12 cellular contexts compared by ENCODE assay signal in genomic region chr20:46893877-46894578, GRCh38. TPM values are rescaled to one million over a fixed set of nuclear protein-coding genes. Genes with fewer than 3 reads are reported as not detected.
A peak's percentile ranks its signal among the peaks of the same experiment; 100 is the strongest.
DNase-seq lines count a peak whose midpoint lies in the region; ATAC-seq and TF ChIP-seq lines count a peak whose summit lies in the region.
"Had no signal": no experiment of that assay in that cellular context is flagged by ENCODE, and none has a peak within 500 bp of the region (broad histone marks: within the 10 kb centered on the region; RNA-seq: fewer than 3 reads in every experiment).

No MANE protein-coding gene starts in this region.

- CTCF ChIA-PET in Caco-2 (lab: Charles Lee), result no interaction called here

- H3K27ac ChIP-seq in endodermal cell (ENCODE audit: low read depth, low read length), result no peak overlapping the region
- no peak overlapping the region for H3K27ac ChIP-seq in psoas muscle

- TF ChIP-seq CTCF in Caco-2 (IDR thresholded peaks at IDR 0.05; ENCODE audit: insufficient read depth in 1 of 2, low read depth in 1 of 2, low read length in 1 of 2, severe bottlenecking in 1 of 2, unreplicated experiment in 1 of 2) (no peak), LNCaP clone FGC (IDR thresholded peaks at IDR 0.05; ENCODE audit: control insufficient read depth, extremely low read depth, insufficient read depth) (no peak), endodermal cell (conservative IDR thresholded peaks at IDR 0.05) (no peak), psoas muscle (IDR thresholded peaks at IDR 0.05) (no peak)

- H3K9me3 ChIP-seq in Caco-2, result 0 out of 2 replicates have a peak, but pooled peaks cover 8% of the 10 kb centered on the region
- peaks cover 8% of the 10 kb centered on the region for H3K9me3 ChIP-seq in endodermal cell (ENCODE audit: control insufficient read depth, low read length)
- peaks cover 8% of the 10 kb centered on the region for H3K9me3 ChIP-seq in psoas muscle

- H3K4me3 ChIP-seq in Caco-2 (ENCODE audit: low read depth, low read length) (no peak overlapping the region), LNCaP clone FGC (ENCODE audit: low read depth, low read length) (peak overlapping the region; percentile 33), endodermal cell (ENCODE audit: low read length) (peak overlapping the region; percentile 73), psoas muscle (peak overlapping the region; percentile 58)

- peaks cover 15% of the 10 kb centered on the region for H3K27me3 ChIP-seq in Caco-2 (replicated peaks; ENCODE audit: control insufficient read depth, insufficient read depth, low read length)
- H3K27me3 ChIP-seq in endodermal cell (ENCODE audit: control insufficient read depth, insufficient read depth, low read length, poor library complexity, severe bottlenecking), result peaks cover 13% of the 10 kb centered on the region
- peaks cover 6 to 39% (median 14%) of the 10 kb centered on the region in 3 donors for H3K27me3 ChIP-seq in psoas muscle (ENCODE audit: insufficient read depth in 3 of 3, low read length in 2 of 3)

- POLR2A ChIA-PET in Caco-2 (lab: Charles Lee), result no interaction called here

- H3K27ac Mint-ChIP-seq in Caco-2 (ENCODE audit: unreplicated experiment) (no peak overlapping the region), endodermal cell (no peak overlapping the region)
- H3K27ac Mint-ChIP-seq: stimulated activated naive CD8-positive, alpha-beta T cell treated with anti-CD3 and anti-CD28 coated beads, Interleukin-15, Interleukin-2, amounts not matched to agents 100 ng/mL and 50 ng/mL, for 24 hours had no signal

- DNase-seq in Caco-2 (no peak), LNCaP clone FGC (ENCODE audit: low read depth) (peak; percentile 39), endodermal cell (no peak), psoas muscle (no peak), NCI-H146 (lab: John Stamatoyannopoulos, UW) (no peak), NCI-H1436 treated with DMSO at 0.1 percent for 48 hours (lab: John Stamatoyannopoulos, UW) (no peak), Kasumi-1 (lab: John Stamatoyannopoulos, UW) (no peak)
- DNase-seq: activated T-cell treated with anti-CD3 and anti-CD28 coated beads, Interleukin-2, amount 50 U/mL, for 48 hours; cerebellar nuclear complex; DMS153 had no signal

- WGBS in endodermal cell (ENCODE audit: insufficient coverage in 1 of 2, insufficient read length in 1 of 2), 2 experiments, result 37 to 100% methylated on average over 1 to 11 of the region's 11 CpGs
- WGBS in psoas muscle, 3 donors, result 26 to 34% (median 28%) methylated on average over 8 to 11 of the region's 11 CpGs

- H3K36me3 Mint-ChIP-seq in Caco-2 (ENCODE audit: insufficient read depth, unreplicated experiment) (no peaks in the 10 kb centered on the region), endodermal cell (ENCODE audit: low read depth) (no peaks in the 10 kb centered on the region)

- H3K9ac ChIP-seq in endodermal cell (ENCODE audit: extremely low read depth, low read length, poor library complexity, severe bottlenecking), result no peak overlapping the region

- H3K4me1 Mint-ChIP-seq in Caco-2 (ENCODE audit: low read depth, unreplicated experiment) (no peaks in the 10 kb centered on the region), endodermal cell (peaks cover 34% of the 10 kb centered on the region)

- no peaks in the 10 kb centered on the region for H3K36me3 ChIP-seq in Caco-2 (ENCODE audit: control insufficient read depth, insufficient read depth, low read length)
- no peaks in the 10 kb centered on the region for H3K36me3 ChIP-seq in endodermal cell (ENCODE audit: control insufficient read depth, insufficient read depth, low read length)
- H3K36me3 ChIP-seq in psoas muscle (ENCODE audit: insufficient read depth in 1 of 2, low read depth in 1 of 2), result no peaks in the 10 kb centered on the region

- ATAC-seq in psoas muscle, result no peak
- ATAC-seq in HG03571 (IDR thresholded peaks at IDR 0.05; ENCODE audit: unreplicated experiment), result no peak

- BruUV-seq in Caco-2 (replicated peaks; lab: Mats Ljungman, UMichigan), result no TSS peak

- H3K9me3 Mint-ChIP-seq in Caco-2 (ENCODE audit: unreplicated experiment) (peaks cover 9% of the 10 kb centered on the region), endodermal cell (peaks cover 8% of the 10 kb centered on the region)
- H3K9me3 Mint-ChIP-seq: stimulated activated naive CD8-positive, alpha-beta T cell treated with anti-CD3 and anti-CD28 coated beads, Interleukin-15, Interleukin-2, amounts not matched to agents 100 ng/mL and 50 ng/mL, for 24 hours had no signal

- intact Hi-C loops in Caco-2 (cut with micrococcal nuclease; ENCODE audit: unreplicated experiment) (loop anchor here (10.0 kb wide), 1 partner anchor 129 kb away; no protein-coding TSS in a partner anchor), psoas muscle (cut with DNase I) (no loop called here)

- H3K4me3 Mint-ChIP-seq in Caco-2 (ENCODE audit: unreplicated experiment) (peak overlapping the region; percentile 64), endodermal cell (peak overlapping the region; percentile 83)
- H3K4me3 Mint-ChIP-seq: stimulated activated naive CD8-positive, alpha-beta T cell treated with anti-CD3 and anti-CD28 coated beads, Interleukin-15, Interleukin-2, amounts not matched to agents 100 ng/mL and 50 ng/mL, for 24 hours had no signal

- peaks cover 59% of the 10 kb centered on the region for H3K27me3 Mint-ChIP-seq in Caco-2 (ENCODE audit: insufficient read depth, unreplicated experiment)
- peaks cover 53% of the 10 kb centered on the region for H3K27me3 Mint-ChIP-seq in endodermal cell (ENCODE audit: insufficient read depth)

- H3K4me1 ChIP-seq in Caco-2 (peaks cover 4% of the 10 kb centered on the region; the same call in 1 of the 2 replicates), endodermal cell (ENCODE audit: control insufficient read depth, insufficient read depth, low read length) (peaks cover 8% of the 10 kb centered on the region), psoas muscle (no peaks in the 10 kb centered on the region)

RNA-seq across cellular contexts. Expression of gene EYA2, which starts 0.6 kb away (rescaled TPM):
- total RNA-seq in Caco-2 (2022) (0.25 and 0.30 TPM in 2 replicates), endodermal cell (10 to 100 TPM in 1 of 2 donors, 1 to 10 TPM in 1; 9.1 to 18.0 TPM), psoas muscle (1 to 10 TPM; 1.6 to 4.0 (median 2.8) TPM)
- 19.3 TPM for polyA plus RNA-seq in endodermal cell (2013, experiment 1 of 2)
- 17.2 TPM for polyA plus RNA-seq in endodermal cell (2013, experiment 2 of 2)
- polyA plus RNA-seq in psoas muscle, result 1 to 10 TPM in 2 of 3 donors, under 1 TPM in 1; 0.72 to 3.0 (median 1.1) TPM
